ENCODE assay signal across 20 cellular contexts in the genomic region with DNA sequence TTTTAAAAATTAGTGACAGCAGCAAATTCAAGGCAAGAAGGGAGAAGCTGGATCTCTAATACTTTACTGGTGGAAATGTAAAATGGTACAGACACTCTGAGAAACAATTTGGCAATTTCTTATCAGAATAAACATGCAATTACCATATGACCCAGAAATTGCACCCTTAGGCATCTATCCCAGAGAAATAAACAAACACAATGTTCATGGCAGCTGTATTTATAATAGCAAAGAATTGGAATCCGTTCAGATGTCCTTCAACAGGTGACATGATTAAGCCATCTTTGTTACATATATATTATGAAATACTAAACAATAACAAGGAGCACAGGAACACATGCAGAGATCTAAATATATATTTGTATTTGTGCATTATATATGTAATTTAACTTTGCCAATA.
"Had no signal": no experiment of that assay in that cellular context is flagged by ENCODE, and none has a peak within 500 bp of the region (broad histone marks: within the 10 kb centered on the region; RNA-seq: fewer than 3 reads in every experiment).

No MANE protein-coding gene starts in this region.

- DNase-seq: dermis blood vessel endothelial cell; effector memory CD4-positive, alpha-beta T cell; foreskin keratinocyte; glutamatergic neuron; heart right ventricle; hippocampal formation; left cardiac atrium; left lung; mesenchymal stem cell; mucosa of descending colon; naive B cell; stimulated activated CD4-positive, alpha-beta T cell treated with anti-CD3 and anti-CD28 coated beads, Interleukin-12 subunit alpha, Interleukin-12 subunit beta, amount 100 ng/mL, for 4 hours; stimulated activated CD4-positive, alpha-beta T cell treated with anti-CD3 and anti-CD28 coated beads, Interleukin-1b, Interleukin-23, amount 100 ng/mL, for 48 hours; stimulated activated CD4-positive, alpha-beta T cell treated with anti-CD3 and anti-CD28 coated beads, Interleukin-4, amount 100 ng/mL, for 1 hour; stimulated activated CD8-positive, alpha-beta memory T cell treated with anti-CD3 and anti-CD28 coated beads, Interleukin-4, amount 100 ng/mL, for 48 hours; stimulated activated naive CD4-positive, alpha-beta T cell; stimulated activated naive CD8-positive, alpha-beta T cell treated with anti-CD3 and anti-CD28 coated beads, Interleukin-15, amount 100 ng/mL, for 72 hours; transverse colon; upper lobe of right lung; uterus had no signal
